Comparison of ENCODE assay signal across 8 cellular contexts in genomic region chr19:35756373-35757230, GRCh38. TPM values are rescaled to one million over a fixed set of nuclear protein-coding genes. Genes with fewer than 3 reads are reported as not detected.
A peak's percentile ranks its signal among the peaks of the same experiment; 100 is the strongest.
DNase-seq lines count a peak whose midpoint lies in the region; ATAC-seq and TF ChIP-seq lines count a peak whose summit lies in the region.

Gene HSPB6 (minus strand): TSS chr19:35757029. CDS start chr19:35757008, 21 bp downstream.

- intact Hi-C loops in uterus (cut with DNase I; ENCODE audit: low total_unique reads) = no loop called here

- TF ChIP-seq POLR2A in uterus (IDR thresholded peaks at IDR 0.05) = peak; percentile 22 to 79

- H3K4me1 ChIP-seq in mesodermal cell (ENCODE audit: control insufficient read depth, insufficient read depth, low read length, poor library complexity, severe bottlenecking) (peaks cover 18% of the 10 kb centered on the region), uterus (peaks cover 0 to 17% of the 10 kb centered on the region in 2 donors)

- 94 to 96% methylated on average over 32 to 50 of the region's 52 CpGs for WGBS in mesodermal cell (ENCODE audit: insufficient coverage in 2 of 2), 2 experiments

- H3K9me3 ChIP-seq in mesodermal cell (ENCODE audit: control insufficient read depth, low read length) = no peaks in the 10 kb centered on the region
- H3K9me3 ChIP-seq in uterus = no peaks in the 10 kb centered on the region

- H3K4me3 ChIP-seq in LNCaP clone FGC (ENCODE audit: low read depth, low read length) (peak within 1 kb of the TSS; percentile 96), mesodermal cell (ENCODE audit: extremely low read depth, insufficient read depth, low read length, poor library complexity, severe bottlenecking) (peak within 1 kb of the TSS; percentile 93), uterus (peak within 1 kb of the TSS; percentile 94 to 96)

- no peaks in the 10 kb centered on the region for H3K27me3 ChIP-seq in uterus

- ATAC-seq in GM18861 (IDR thresholded peaks at IDR 0.05; ENCODE audit: unreplicated experiment) = no peak

- TF ChIP-seq CTCF in LNCaP clone FGC (IDR thresholded peaks at IDR 0.05; ENCODE audit: control insufficient read depth, extremely low read depth, insufficient read depth) (no peak), uterus (IDR thresholded peaks at IDR 0.05) (no peak)

- peaks cover 63% of the 10 kb centered on the region for H3K36me3 ChIP-seq in mesodermal cell (ENCODE audit: control insufficient read depth, insufficient read depth, low read length)
- no peaks in the 10 kb centered on the region for H3K36me3 ChIP-seq in uterus

- DNase-seq in AG20443 (ENCODE audit: low spot score) (peak; percentile 35), LNCaP clone FGC (ENCODE audit: low read depth) (no peak), dermis blood vessel endothelial cell (peak; percentile 47), uterus (peak; percentile 82 to 91), CD1c-positive myeloid dendritic cell (ENCODE audit: extremely low spot score) (no peak)
- no peak for DNase-seq in activated CD4-positive, alpha-beta T cell treated with anti-CD3 and anti-CD28 coated beads, Interleukin-2, amount 50 U/mL, for 4 hours

- peak within 1 kb of the TSS; percentile 98 for H3K27ac ChIP-seq in mesodermal cell (ENCODE audit: low read depth, low read length, severe bottlenecking)
- H3K27ac ChIP-seq in uterus = peak within 1 kb of the TSS; percentile 98 to 99

RNA-seq across cellular contexts. Expression of gene HSPB6, which starts in this region (rescaled TPM):
- total RNA-seq in dermis blood vessel endothelial cell (0.17 and 1.2 TPM in 2 replicates), uterus (100 to 1,000 TPM in 3 of 4 donors, 10 to 100 TPM in 1; 24.5 to 217 (median 134) TPM)
- polyA plus RNA-seq in mesodermal cell (2013, experiment 1 of 2) = 0.77 TPM
- 1.3 TPM for polyA plus RNA-seq in mesodermal cell (2013, experiment 2 of 2)

Comparison
In these comparisons a context has a peak if more than half of its experiments do, and no peak if none do; other contexts are left out.
1. RNA of gene HSPB6 (total RNA-seq): 24.5 to 217 TPM in uterus; 0.17 to 1.2 TPM in dermis blood vessel endothelial cell; every median in the first group is over 10 times any median in the second.
2. DNase-seq: peak in AG20443 (single experiment), dermis blood vessel endothelial cell (single experiment) and uterus (2 of 2); none in LNCaP clone FGC (single experiment), CD1c-positive myeloid dendritic cell (single experiment) and activated CD4-positive, alpha-beta T cell treated with anti-CD3 and anti-CD28 coated beads, Interleukin-2, amount 50 U/mL, for 4 hours (0 of 2).
3. Peak in every context shown above with its lines, with median percentiles within 50 percentile points of each other: H3K4me3 ChIP-seq.